13 cellular contexts compared by ENCODE assay signal in genomic region chr5:68140763-68141162, GRCh38.
DNase-seq lines count a peak whose midpoint lies in the region; ATAC-seq and TF ChIP-seq lines count a peak whose summit lies in the region.
"Had no signal": no experiment of that assay in that cellular context is flagged by ENCODE, and none has a peak within 500 bp of the region (broad histone marks: within the 10 kb centered on the region; RNA-seq: fewer than 3 reads in every experiment).

No MANE protein-coding gene starts in this region.

- no peaks in the 10 kb centered on the region for H3K36me3 Mint-ChIP-seq in central memory CD8-positive, alpha-beta T cell (ENCODE audit: insufficient read depth)
- H3K36me3 Mint-ChIP-seq: stimulated activated naive B cell treated with anti-CD40 and anti-IgM and Interleukin-4, amounts not matched to agents 10 μg/mL and 1 μg/mL and 100 μg/mL, for 72 hours had no signal

- H3K27me3 ChIP-seq in left lung = no peaks in the 10 kb centered on the region

- no peaks in the 10 kb centered on the region for H3K36me3 ChIP-seq in left lung

- H3K27me3 Mint-ChIP-seq in central memory CD8-positive, alpha-beta T cell = no peaks in the 10 kb centered on the region
- H3K27me3 Mint-ChIP-seq: stimulated activated naive B cell treated with anti-CD40 and anti-IgM and Interleukin-4, amounts not matched to agents 10 μg/mL and 1 μg/mL and 100 μg/mL, for 72 hours had no signal

- H3K9me3 ChIP-seq in left lung = no peaks in the 10 kb centered on the region

- no peak for DNase-seq in central memory CD8-positive, alpha-beta T cell (ENCODE audit: low spot score in 2 of 2)
- DNase-seq in left lung (no peak), DMS153 (lab: John Stamatoyannopoulos, UW) (no peak), GDM1 (lab: John Stamatoyannopoulos, UW) (no peak)
- DNase-seq: anterior cingulate cortex; effector memory CD4-positive, alpha-beta T cell; Karpas-422; stimulated activated naive B cell treated with anti-CD40 and anti-IgM and Interleukin-4, amounts not matched to agents 10 μg/mL and 1 μg/mL and 100 μg/mL, for 72 hours had no signal

- no peak overlapping the region for H3K4me3 ChIP-seq in left lung
- H3K4me3 ChIP-seq: lung had no signal

- peaks cover 0 to 8% of the 10 kb centered on the region in 2 donors for H3K4me1 ChIP-seq in left lung

- peak; percentile 53 for ATAC-seq in GM19023 (IDR thresholded peaks at IDR 0.05; ENCODE audit: unreplicated experiment)
- ATAC-seq in GM21737 (IDR thresholded peaks at IDR 0.05; ENCODE audit: unreplicated experiment) = peak; percentile 49
- peak; percentile 46 for ATAC-seq in HG03108 (IDR thresholded peaks at IDR 0.05; ENCODE audit: unreplicated experiment)
- no peak for ATAC-seq in central memory CD8-positive, alpha-beta T cell (replicated peaks; ENCODE audit: extremely low read depth, poor library complexity, severe bottlenecking)
- no peak for ATAC-seq in GM21360 (IDR thresholded peaks at IDR 0.05; ENCODE audit: unreplicated experiment)
- no peak for ATAC-seq in left lung

- peak overlapping the region; percentile 49 for H3K27ac Mint-ChIP-seq in central memory CD8-positive, alpha-beta T cell (ENCODE audit: low read depth)
- H3K27ac Mint-ChIP-seq: stimulated activated naive B cell treated with anti-CD40 and anti-IgM and Interleukin-4, amounts not matched to agents 10 μg/mL and 1 μg/mL and 100 μg/mL, for 72 hours had no signal

- H3K4me1 Mint-ChIP-seq in central memory CD8-positive, alpha-beta T cell = peaks cover 12% of the 10 kb centered on the region

- no peak for TF ChIP-seq CTCF in left lung (IDR thresholded peaks at IDR 0.05)

- no peak overlapping the region for H3K27ac ChIP-seq in left lung

- no peak overlapping the region for H3K4me3 Mint-ChIP-seq in central memory CD8-positive, alpha-beta T cell
- H3K4me3 Mint-ChIP-seq: stimulated activated naive B cell treated with anti-CD40 and anti-IgM and Interleukin-4, amounts not matched to agents 10 μg/mL and 1 μg/mL and 100 μg/mL, for 72 hours had no signal

- intact Hi-C loops in left lung (cut with DNase I) = no loop called here

- no peaks in the 10 kb centered on the region for H3K9me3 Mint-ChIP-seq in central memory CD8-positive, alpha-beta T cell

Comparison
In these comparisons a context has a peak if more than half of its experiments do, and no peak if none do; other contexts are left out.
1. ATAC-seq: peak in GM19023 (single experiment), GM21737 (single experiment) and HG03108 (single experiment); none in central memory CD8-positive, alpha-beta T cell (single experiment), GM21360 (single experiment) and left lung (single experiment).